Comparison of ENCODE assay signal across 27 cellular contexts in the genomic region with DNA sequence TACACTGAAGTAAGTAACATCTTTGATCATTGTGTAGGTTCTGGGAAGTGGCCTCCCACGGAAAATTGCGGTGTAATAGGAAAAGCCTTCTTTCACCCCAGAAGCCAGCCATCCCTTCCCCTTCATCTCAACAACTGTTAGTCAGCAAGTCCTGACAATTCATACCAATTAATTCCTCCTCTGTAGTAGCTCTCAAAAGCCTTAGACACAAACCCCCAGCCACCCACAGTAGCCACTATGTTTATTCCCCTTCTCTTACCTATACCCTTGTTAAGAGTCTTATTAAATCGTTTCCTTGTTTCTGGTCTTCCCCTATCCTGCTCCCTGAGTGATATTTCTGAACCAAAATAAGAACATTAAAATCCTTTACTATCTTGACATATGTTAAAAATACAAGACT.
DNase-seq lines count a peak whose midpoint lies in the region; ATAC-seq and TF ChIP-seq lines count a peak whose summit lies in the region.
"Had no signal": no experiment of that assay in that cellular context is flagged by ENCODE, and none has a peak within 500 bp of the region (broad histone marks: within the 10 kb centered on the region; RNA-seq: fewer than 3 reads in every experiment).

No MANE protein-coding gene starts in this region.

- no peaks in the 10 kb centered on the region for H3K27me3 Mint-ChIP-seq in activated CD4-positive, alpha-beta memory T cell treated with anti-CD3 and anti-CD28 coated beads for 36 hours
- no peaks in the 10 kb centered on the region for H3K27me3 Mint-ChIP-seq in activated CD4-positive, alpha-beta memory T cell treated with anti-CD3 and anti-CD28 coated beads, Interleukin-2, amount 10 ng/mL, durations not matched to agents 7 days and 5 days
- no peaks in the 10 kb centered on the region for H3K27me3 Mint-ChIP-seq in CD4-positive, alpha-beta T cell
- no peaks in the 10 kb centered on the region for H3K27me3 Mint-ChIP-seq in activated T-helper 17 cell treated with anti-CD3 and anti-CD28 coated beads, Interleukin-2, amount 50 U/mL, for 72 hours
- no peaks in the 10 kb centered on the region for H3K27me3 Mint-ChIP-seq in T-helper 2 cell treated with Interferon-gamma antibody and Interleukin-4, amounts not matched to agents 5 μg/mL and 100 μg/mL, for 36 hours (ENCODE audit: low read depth)
- no peaks in the 10 kb centered on the region for H3K27me3 Mint-ChIP-seq in endothelial cell (ENCODE audit: unreplicated experiment)

- peaks cover 22% of the 10 kb centered on the region for H3K4me1 Mint-ChIP-seq in activated CD4-positive, alpha-beta memory T cell treated with anti-CD3 and anti-CD28 coated beads for 36 hours (ENCODE audit: low read depth)
- no peaks in the 10 kb centered on the region for H3K4me1 Mint-ChIP-seq in activated CD4-positive, alpha-beta memory T cell treated with anti-CD3 and anti-CD28 coated beads, Interleukin-2, amount 10 ng/mL, durations not matched to agents 7 days and 5 days
- H3K4me1 Mint-ChIP-seq in CD4-positive, alpha-beta T cell (ENCODE audit: low read depth) = peaks cover 53% of the 10 kb centered on the region
- no peaks in the 10 kb centered on the region for H3K4me1 Mint-ChIP-seq in activated T-helper 17 cell treated with anti-CD3 and anti-CD28 coated beads, Interleukin-2, amount 50 U/mL, for 72 hours
- peaks cover 18% of the 10 kb centered on the region for H3K4me1 Mint-ChIP-seq in T-helper 2 cell treated with Interferon-gamma antibody and Interleukin-4, amounts not matched to agents 5 μg/mL and 100 μg/mL, for 36 hours (ENCODE audit: low read depth)
- H3K4me1 Mint-ChIP-seq in endothelial cell (ENCODE audit: unreplicated experiment) = no peaks in the 10 kb centered on the region
- H3K4me1 Mint-ChIP-seq: CD14-positive monocyte had no signal

- POLR2A ChIA-PET in activated CD4-positive, alpha-beta memory T cell treated with anti-CD3 and anti-CD28 coated beads for 36 hours (lab: Charles Lee) = no interaction called here
- POLR2A ChIA-PET in activated CD4-positive, alpha-beta memory T cell treated with anti-CD3 and anti-CD28 coated beads, Interleukin-2, amount 10 ng/mL, durations not matched to agents 7 days and 5 days (lab: Charles Lee) = no interaction called here
- POLR2A ChIA-PET in CD4-positive, alpha-beta T cell (lab: Charles Lee) = no interaction called here

- H3K27me3 ChIP-seq in CD4-positive, alpha-beta T cell (ENCODE audit: control insufficient read depth, insufficient read depth, low read length) = no peaks in the 10 kb centered on the region

- CTCF ChIA-PET in activated CD4-positive, alpha-beta memory T cell treated with anti-CD3 and anti-CD28 coated beads for 36 hours (lab: Charles Lee) = no interaction called here
- CTCF ChIA-PET in activated CD4-positive, alpha-beta memory T cell treated with anti-CD3 and anti-CD28 coated beads, Interleukin-2, amount 10 ng/mL, durations not matched to agents 7 days and 5 days (lab: Charles Lee) = no interaction called here
- CTCF ChIA-PET in CD4-positive, alpha-beta T cell (lab: Charles Lee) = no interaction called here

- no peaks in the 10 kb centered on the region for H3K9me3 ChIP-seq in CD4-positive, alpha-beta T cell (ENCODE audit: control insufficient read depth, low read length)
- H3K9me3 ChIP-seq: BE2C had no signal

- peaks cover 2% of the 10 kb centered on the region for H3K36me3 Mint-ChIP-seq in activated CD4-positive, alpha-beta memory T cell treated with anti-CD3 and anti-CD28 coated beads for 36 hours
- no peaks in the 10 kb centered on the region for H3K36me3 Mint-ChIP-seq in activated CD4-positive, alpha-beta memory T cell treated with anti-CD3 and anti-CD28 coated beads, Interleukin-2, amount 10 ng/mL, durations not matched to agents 7 days and 5 days (ENCODE audit: low read depth)
- peaks cover 75% of the 10 kb centered on the region for H3K36me3 Mint-ChIP-seq in CD4-positive, alpha-beta T cell (ENCODE audit: low read depth)
- no peaks in the 10 kb centered on the region for H3K36me3 Mint-ChIP-seq in activated T-helper 17 cell treated with anti-CD3 and anti-CD28 coated beads, Interleukin-2, amount 50 U/mL, for 72 hours (ENCODE audit: low read depth)
- H3K36me3 Mint-ChIP-seq in T-helper 2 cell treated with Interferon-gamma antibody and Interleukin-4, amounts not matched to agents 5 μg/mL and 100 μg/mL, for 36 hours (ENCODE audit: low read depth) = peaks cover 5% of the 10 kb centered on the region
- H3K36me3 Mint-ChIP-seq in endothelial cell (ENCODE audit: low read depth, unreplicated experiment) = no peaks in the 10 kb centered on the region
- H3K36me3 Mint-ChIP-seq: IgD-negative memory B cell had no signal

- no peak for ATAC-seq in CD4-positive, alpha-beta T cell (ENCODE audit: poor library complexity)
- peak; percentile 46 for ATAC-seq in activated T-helper 17 cell treated with anti-CD3 and anti-CD28 coated beads, Interleukin-2, amount 50 U/mL, for 72 hours (replicated peaks)
- peak; percentile 23 for ATAC-seq in stimulated activated naive CD8-positive, alpha-beta T cell treated with anti-CD3 and anti-CD28 coated beads, Interleukin-15, Interleukin-2, amounts not matched to agents 100 U/mL and 50 U/mL, for 24 hours
- ATAC-seq: HCT116, Panc1 had no signal

- peak; percentile 20 for DNase-seq in activated CD4-positive, alpha-beta memory T cell treated with anti-CD3 and anti-CD28 coated beads for 36 hours
- no peak for DNase-seq in activated CD4-positive, alpha-beta memory T cell treated with anti-CD3 and anti-CD28 coated beads, Interleukin-2, amount 10 ng/mL, durations not matched to agents 7 days and 5 days
- DNase-seq in CD4-positive, alpha-beta T cell = no peak
- DNase-seq in stimulated activated naive CD8-positive, alpha-beta T cell treated with anti-CD3 and anti-CD28 coated beads, Interleukin-15, Interleukin-2, amounts not matched to agents 100 U/mL and 50 U/mL, for 24 hours = no peak
- DNase-seq in T-helper 2 cell treated with Interferon-gamma antibody and Interleukin-4, amounts not matched to agents 5 μg/mL and 100 μg/mL, for 36 hours (ENCODE audit: low spot score) = no peak
- DNase-seq in endothelial cell (ENCODE audit: low spot score) = no peak
- DNase-seq: 8988T, ACHN, BE2C, DMS153, DND-41, GOT3, NCI-H1048, NCI-H1417 treated with DMSO at 0.1 percent for 48 hours, NCI-H1694 treated with DMSO at 0.1 percent for 48 hours, NCI-H2081, NCI-H2227 treated with DMSO at 0.1 percent for 48 hours, NCI-H526 treated with DMSO at 0.1 percent for 48 hours, SHP77 had no signal

- intact Hi-C loops in activated CD4-positive, alpha-beta memory T cell treated with anti-CD3 and anti-CD28 coated beads for 36 hours (cut with micrococcal nuclease) = no loop called here
- intact Hi-C loops in CD4-positive, alpha-beta T cell (cut with DNase I, micrococcal nuclease) = no loop called here

- no peak for TF ChIP-seq CTCF in CD4-positive, alpha-beta T cell (IDR thresholded peaks at IDR 0.05)
- no peak for TF ChIP-seq CTCF in endothelial cell (IDR thresholded peaks at IDR 0.05; ENCODE audit: unreplicated experiment)

- no peaks in the 10 kb centered on the region for H3K9me3 Mint-ChIP-seq in activated CD4-positive, alpha-beta memory T cell treated with anti-CD3 and anti-CD28 coated beads for 36 hours
- H3K9me3 Mint-ChIP-seq in activated CD4-positive, alpha-beta memory T cell treated with anti-CD3 and anti-CD28 coated beads, Interleukin-2, amount 10 ng/mL, durations not matched to agents 7 days and 5 days = no peaks in the 10 kb centered on the region
- H3K9me3 Mint-ChIP-seq in CD4-positive, alpha-beta T cell = no peaks in the 10 kb centered on the region
- H3K9me3 Mint-ChIP-seq in activated T-helper 17 cell treated with anti-CD3 and anti-CD28 coated beads, Interleukin-2, amount 50 U/mL, for 72 hours = no peaks in the 10 kb centered on the region
- H3K9me3 Mint-ChIP-seq in T-helper 2 cell treated with Interferon-gamma antibody and Interleukin-4, amounts not matched to agents 5 μg/mL and 100 μg/mL, for 36 hours = no peaks in the 10 kb centered on the region
- H3K9me3 Mint-ChIP-seq in endothelial cell (ENCODE audit: unreplicated experiment) = no peaks in the 10 kb centered on the region

- no peak overlapping the region for H3K27ac Mint-ChIP-seq in activated CD4-positive, alpha-beta memory T cell treated with anti-CD3 and anti-CD28 coated beads for 36 hours
- H3K27ac Mint-ChIP-seq in activated CD4-positive, alpha-beta memory T cell treated with anti-CD3 and anti-CD28 coated beads, Interleukin-2, amount 10 ng/mL, durations not matched to agents 7 days and 5 days = no peak overlapping the region
- peak overlapping the region; percentile 88 for H3K27ac Mint-ChIP-seq in CD4-positive, alpha-beta T cell
- no peak overlapping the region for H3K27ac Mint-ChIP-seq in activated T-helper 17 cell treated with anti-CD3 and anti-CD28 coated beads, Interleukin-2, amount 50 U/mL, for 72 hours
- H3K27ac Mint-ChIP-seq in T-helper 2 cell treated with Interferon-gamma antibody and Interleukin-4, amounts not matched to agents 5 μg/mL and 100 μg/mL, for 36 hours = no peak overlapping the region
- no peak overlapping the region for H3K27ac Mint-ChIP-seq in endothelial cell (ENCODE audit: unreplicated experiment)
- H3K27ac Mint-ChIP-seq: CD14-positive monocyte, IgD-negative memory B cell had no signal

- H3K27ac ChIP-seq in CD4-positive, alpha-beta T cell (ENCODE audit: low read depth, low read length) = no peak overlapping the region
- H3K27ac ChIP-seq: HL-60, KMS-11, RWPE1 had no signal

- H3K4me3 Mint-ChIP-seq in activated CD4-positive, alpha-beta memory T cell treated with anti-CD3 and anti-CD28 coated beads for 36 hours = no peak overlapping the region
- H3K4me3 Mint-ChIP-seq in activated CD4-positive, alpha-beta memory T cell treated with anti-CD3 and anti-CD28 coated beads, Interleukin-2, amount 10 ng/mL, durations not matched to agents 7 days and 5 days = no peak overlapping the region
- no peak overlapping the region for H3K4me3 Mint-ChIP-seq in CD4-positive, alpha-beta T cell
- H3K4me3 Mint-ChIP-seq in activated T-helper 17 cell treated with anti-CD3 and anti-CD28 coated beads, Interleukin-2, amount 50 U/mL, for 72 hours = no peak overlapping the region
- no peak overlapping the region for H3K4me3 Mint-ChIP-seq in T-helper 2 cell treated with Interferon-gamma antibody and Interleukin-4, amounts not matched to agents 5 μg/mL and 100 μg/mL, for 36 hours
- H3K4me3 Mint-ChIP-seq in endothelial cell (ENCODE audit: unreplicated experiment) = no peak overlapping the region
- H3K4me3 Mint-ChIP-seq: CD14-positive monocyte, IgD-negative memory B cell had no signal
